10 cellular contexts compared by ENCODE assay signal in the genomic region with DNA sequence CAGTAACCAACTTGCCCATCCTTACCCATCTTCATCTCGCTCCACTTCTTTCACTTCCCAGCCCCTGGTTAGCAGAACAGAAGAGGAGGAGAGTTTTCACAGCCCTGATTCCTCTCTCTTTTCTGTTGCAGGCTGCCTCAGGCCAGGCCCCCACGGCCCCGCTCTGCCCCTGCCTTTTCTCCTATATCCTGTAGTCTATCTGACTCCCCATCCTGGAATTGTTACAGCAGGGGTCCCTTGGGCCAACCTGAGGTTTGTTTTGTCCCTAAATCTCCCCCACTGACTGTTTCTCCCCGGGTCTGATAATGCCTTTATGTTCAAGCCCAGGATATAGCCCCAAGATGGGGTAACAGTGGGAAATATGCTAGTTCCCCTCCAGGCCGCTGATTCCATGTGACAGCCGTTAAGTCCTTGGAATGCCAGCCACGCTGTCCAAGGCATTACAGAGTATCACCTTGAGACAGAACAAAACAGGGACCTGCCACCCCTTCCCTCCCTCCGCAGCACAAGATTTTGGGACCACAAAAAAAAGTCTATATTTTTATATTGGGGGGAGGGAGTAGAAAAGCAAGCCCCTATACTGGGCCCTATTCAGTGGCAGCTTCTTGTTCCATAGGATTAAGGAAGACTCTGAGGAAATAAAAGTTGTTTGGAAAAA. TPM values are rescaled to one million over a fixed set of nuclear protein-coding genes. Genes with fewer than 3 reads are reported as not detected.
A peak's percentile ranks its signal among the peaks of the same experiment; 100 is the strongest.
DNase-seq lines count a peak whose midpoint lies in the region; ATAC-seq, FAIRE-seq and TF ChIP-seq lines count a peak whose summit lies in the region.
"Had no signal": no experiment of that assay in that cellular context is flagged by ENCODE, and none has a peak within 500 bp of the region (broad histone marks: within the 10 kb centered on the region; RNA-seq: fewer than 3 reads in every experiment).

No MANE protein-coding gene starts in this region.

- peak overlapping the region; percentile 93 for H3K27ac Mint-ChIP-seq in activated CD8-positive, alpha-beta memory T cell treated with anti-CD3 and anti-CD28 coated beads, Interleukin-2, amount 10 ng/mL, durations not matched to agents 7 days and 5 days
- peak overlapping the region; percentile 93 for H3K27ac Mint-ChIP-seq in activated naive CD8-positive, alpha-beta T cell treated with anti-CD3 and anti-CD28 coated beads for 36 hours

- peaks cover 22% of the 10 kb centered on the region for H3K36me3 Mint-ChIP-seq in activated CD8-positive, alpha-beta memory T cell treated with anti-CD3 and anti-CD28 coated beads, Interleukin-2, amount 10 ng/mL, durations not matched to agents 7 days and 5 days
- peaks cover 41% of the 10 kb centered on the region for H3K36me3 Mint-ChIP-seq in activated naive CD8-positive, alpha-beta T cell treated with anti-CD3 and anti-CD28 coated beads for 36 hours

- H3K9me3 ChIP-seq in kidney (ENCODE audit: control insufficient read depth in 1 of 2, low read length in 2 of 2) (no peaks in the 10 kb centered on the region), subcutaneous abdominal adipose tissue (ENCODE audit: control insufficient read depth in 5 of 5, low read length in 5 of 5) (no peaks in the 10 kb centered on the region), testis (no peaks in the 10 kb centered on the region)

- H3K4me1 ChIP-seq in kidney (ENCODE audit: control insufficient read depth in 1 of 2, insufficient read depth in 1 of 2, low read depth in 1 of 2, low read length in 2 of 2), result peaks cover 14 to 26% of the 10 kb centered on the region in 2 donors
- peaks cover 5 to 56% (median 43%) of the 10 kb centered on the region in 5 donors for H3K4me1 ChIP-seq in subcutaneous abdominal adipose tissue (ENCODE audit: control insufficient read depth in 5 of 5, insufficient read depth in 5 of 5, low read length in 5 of 5)
- peaks cover 42% of the 10 kb centered on the region for H3K4me1 ChIP-seq in testis

- no peak for FAIRE-seq in kidney (lab: Jason Lieb, UNC)

- TF ChIP-seq CTCF in kidney (IDR thresholded peaks at IDR 0.05; ENCODE audit: borderline replicate concordance, extremely low read depth, insufficient read depth) (no peak), testis (IDR thresholded peaks at IDR 0.05) (no peak)

- no peaks in the 10 kb centered on the region for H3K27me3 Mint-ChIP-seq in activated CD8-positive, alpha-beta memory T cell treated with anti-CD3 and anti-CD28 coated beads, Interleukin-2, amount 10 ng/mL, durations not matched to agents 7 days and 5 days
- H3K27me3 Mint-ChIP-seq in activated naive CD8-positive, alpha-beta T cell treated with anti-CD3 and anti-CD28 coated beads for 36 hours, result no peaks in the 10 kb centered on the region

- peak overlapping the region; percentile 64 to 78 for H3K9ac ChIP-seq in kidney (ENCODE audit: low read length in 2 of 2)
- H3K9ac ChIP-seq in subcutaneous abdominal adipose tissue (ENCODE audit: low read length in 5 of 5), result peak overlapping the region; percentile 86 to 97 (median 93)

- CTCF ChIA-PET in activated CD8-positive, alpha-beta memory T cell treated with anti-CD3 and anti-CD28 coated beads, Interleukin-2, amount 10 ng/mL, durations not matched to agents 7 days and 5 days (lab: Charles Lee), result interaction anchor here (1.3 to 5.9 kb wide), 2 partner anchors 19 to 53 kb away, joined by 3 to 45 read pairs; a partner anchor contains a TSS

- WGBS in testis, 2 donors, result 77 to 84% methylated on average over 8 of the region's 8 CpGs

- H3K27ac ChIP-seq in kidney (ENCODE audit: low read depth in 2 of 2, low read length in 2 of 2) (no peak overlapping the region), subcutaneous abdominal adipose tissue (ENCODE audit: low read depth, low read length) (peak overlapping the region; percentile 90), testis (peak overlapping the region in 1 of 2 donors; percentile 94)

- ATAC-seq in activated CD8-positive, alpha-beta memory T cell treated with anti-CD3 and anti-CD28 coated beads, Interleukin-2, amount 10 ng/mL, durations not matched to agents 7 days and 5 days, result no peak

- peak overlapping the region; percentile 78 to 80 for H3K4me3 ChIP-seq in kidney (ENCODE audit: low read length in 2 of 2)
- H3K4me3 ChIP-seq in subcutaneous abdominal adipose tissue (ENCODE audit: low read depth in 1 of 5, low read length in 5 of 5), result peak overlapping the region; percentile 89 to 99 (median 96)
- H3K4me3 ChIP-seq in testis, result no peak overlapping the region

- no peak for TF ChIP-seq POLR2A in testis (IDR thresholded peaks at IDR 0.05)

- peak overlapping the region; percentile 99 for H3K4me3 Mint-ChIP-seq in activated CD8-positive, alpha-beta memory T cell treated with anti-CD3 and anti-CD28 coated beads, Interleukin-2, amount 10 ng/mL, durations not matched to agents 7 days and 5 days
- peak overlapping the region; percentile 97 for H3K4me3 Mint-ChIP-seq in activated naive CD8-positive, alpha-beta T cell treated with anti-CD3 and anti-CD28 coated beads for 36 hours

- peaks cover 0 to 20% of the 10 kb centered on the region in 2 donors for H3K36me3 ChIP-seq in kidney (ENCODE audit: control insufficient read depth in 1 of 2, insufficient read depth in 2 of 2, low read length in 2 of 2)
- H3K36me3 ChIP-seq in subcutaneous abdominal adipose tissue (ENCODE audit: control insufficient read depth in 5 of 5, insufficient read depth in 5 of 5, low read length in 5 of 5), result peaks cover 11 to 34% (median 29%) of the 10 kb centered on the region in 5 donors
- H3K36me3 ChIP-seq in testis (ENCODE audit: low read depth, missing control alignments), result no peaks in the 10 kb centered on the region

- no peaks in the 10 kb centered on the region for H3K9me3 Mint-ChIP-seq in activated CD8-positive, alpha-beta memory T cell treated with anti-CD3 and anti-CD28 coated beads, Interleukin-2, amount 10 ng/mL, durations not matched to agents 7 days and 5 days (ENCODE audit: low read depth)
- H3K9me3 Mint-ChIP-seq in activated naive CD8-positive, alpha-beta T cell treated with anti-CD3 and anti-CD28 coated beads for 36 hours, result no peaks in the 10 kb centered on the region

- H3K4me1 Mint-ChIP-seq in activated CD8-positive, alpha-beta memory T cell treated with anti-CD3 and anti-CD28 coated beads, Interleukin-2, amount 10 ng/mL, durations not matched to agents 7 days and 5 days, result peaks cover 62% of the 10 kb centered on the region
- H3K4me1 Mint-ChIP-seq in activated naive CD8-positive, alpha-beta T cell treated with anti-CD3 and anti-CD28 coated beads for 36 hours, result peaks cover 56% of the 10 kb centered on the region

- H3K27me3 ChIP-seq in subcutaneous abdominal adipose tissue (ENCODE audit: control insufficient read depth in 5 of 5, insufficient read depth in 4 of 5, low read length in 5 of 5) (no peaks in the 10 kb centered on the region), testis (no peaks in the 10 kb centered on the region)

- intact Hi-C loops in kidney (cut with DNase I), result no loop called here
- intact Hi-C loops in testis (cut with DNase I; ENCODE audit: low total_unique reads), result no loop called here

- no peak for DNase-seq in activated CD8-positive, alpha-beta memory T cell treated with anti-CD3 and anti-CD28 coated beads, Interleukin-2, amount 10 ng/mL, durations not matched to agents 7 days and 5 days
- no peak for DNase-seq in activated CD8-positive, alpha-beta memory T cell treated with anti-CD3 and anti-CD28 coated beads for 24 hours
- DNase-seq in activated naive CD8-positive, alpha-beta T cell treated with anti-CD3 and anti-CD28 coated beads for 36 hours, result no peak
- no peak for DNase-seq in kidney
- no peak for DNase-seq in testis
- DNase-seq in activated CD4-positive, CD25-positive, alpha-beta regulatory T cell (lab: John Stamatoyannopoulos, UW), result no peak
- no peak for DNase-seq in NCI-H748 (lab: John Stamatoyannopoulos, UW; ENCODE audit: unreplicated experiment)
- DNase-seq: H7, NCI-H510A treated with DMSO at 0.1 percent for 48 hours had no signal

RNA-seq across cellular contexts. Expression of a gene that starts 1.4 kb away (rescaled TPM):
- total RNA-seq in activated CD8-positive, alpha-beta memory T cell treated with anti-CD3 and anti-CD28 coated beads, Interleukin-2, amount 10 ng/mL, durations not matched to agents 7 days and 5 days, result 100 to 1,000 TPM; 248 to 318 TPM
- total RNA-seq in activated naive CD8-positive, alpha-beta T cell treated with anti-CD3 and anti-CD28 coated beads for 36 hours, result 100 to 1,000 TPM; 282 to 290 TPM
- total RNA-seq in kidney (260 TPM), testis (100 to 1,000 TPM; 220 to 262 TPM)
- polyA plus RNA-seq in kidney (ENCODE audit: insufficient read depth, low read depth, low replicate concordance) (718 TPM), testis (ENCODE audit: insufficient read depth, low read depth, low replicate concordance) (297 TPM)

RNA-seq across cellular contexts. Expression of a gene that starts 8.3 kb away (rescaled TPM):
- under 1 TPM; 0.75 to 0.79 TPM for total RNA-seq in activated CD8-positive, alpha-beta memory T cell treated with anti-CD3 and anti-CD28 coated beads, Interleukin-2, amount 10 ng/mL, durations not matched to agents 7 days and 5 days
- under 1 TPM; 0.62 to 0.76 TPM for total RNA-seq in activated naive CD8-positive, alpha-beta T cell treated with anti-CD3 and anti-CD28 coated beads for 36 hours
- 75.2 TPM for total RNA-seq in kidney
- polyA plus RNA-seq in kidney (ENCODE audit: insufficient read depth, low read depth, low replicate concordance), result 32.1 TPM
- total RNA-seq in testis, result 10 to 100 TPM; 29.2 to 50.7 TPM
- 35.9 TPM for polyA plus RNA-seq in testis (ENCODE audit: insufficient read depth, low read depth, low replicate concordance)

RNA-seq across cellular contexts. Expression of a gene that starts 16.5 kb away (rescaled TPM):
- total RNA-seq in activated CD8-positive, alpha-beta memory T cell treated with anti-CD3 and anti-CD28 coated beads, Interleukin-2, amount 10 ng/mL, durations not matched to agents 7 days and 5 days, result 1 to 10 TPM; 8.0 to 8.8 TPM
- 10 to 100 TPM; 12.6 to 12.8 TPM for total RNA-seq in activated naive CD8-positive, alpha-beta T cell treated with anti-CD3 and anti-CD28 coated beads for 36 hours
- total RNA-seq in kidney (18.7 TPM), testis (10 to 100 TPM in 1 of 2 donors, 1 to 10 TPM in 1; 5.3 to 13.4 TPM)
- polyA plus RNA-seq in kidney (ENCODE audit: insufficient read depth, low read depth, low replicate concordance) (538 TPM), testis (ENCODE audit: insufficient read depth, low read depth, low replicate concordance) (11.5 TPM)

RNA-seq across cellular contexts. Expression of a gene that starts 18.6 kb away (rescaled TPM):
- 10 to 100 TPM; 13.8 to 15.1 TPM for total RNA-seq in activated CD8-positive, alpha-beta memory T cell treated with anti-CD3 and anti-CD28 coated beads, Interleukin-2, amount 10 ng/mL, durations not matched to agents 7 days and 5 days
- total RNA-seq in activated naive CD8-positive, alpha-beta T cell treated with anti-CD3 and anti-CD28 coated beads for 36 hours, result 10 to 100 TPM; 14.8 to 15.2 TPM
- total RNA-seq in kidney (36.5 TPM), testis (100 to 1,000 TPM; 227 to 294 TPM)
- polyA plus RNA-seq in kidney (ENCODE audit: insufficient read depth, low read depth, low replicate concordance) (33.4 TPM), testis (ENCODE audit: insufficient read depth, low read depth, low replicate concordance) (784 TPM)

RNA-seq across cellular contexts. Expression of a gene that starts 37.3 kb away (rescaled TPM):
- 10 to 100 TPM; 68.7 to 86.6 TPM for total RNA-seq in activated CD8-positive, alpha-beta memory T cell treated with anti-CD3 and anti-CD28 coated beads, Interleukin-2, amount 10 ng/mL, durations not matched to agents 7 days and 5 days
- 10 to 100 TPM; 50.6 to 54.3 TPM for total RNA-seq in activated naive CD8-positive, alpha-beta T cell treated with anti-CD3 and anti-CD28 coated beads for 36 hours
- total RNA-seq in kidney, result 74.8 TPM
- polyA plus RNA-seq in kidney (ENCODE audit: insufficient read depth, low read depth, low replicate concordance), result 50.5 TPM
- total RNA-seq in testis, result 10 to 100 TPM; 64.8 to 73.9 TPM
- polyA plus RNA-seq in testis (ENCODE audit: insufficient read depth, low read depth, low replicate concordance), result 81.9 TPM

Comparison
In these comparisons a context has a peak if more than half of its experiments do, and no peak if none do; other contexts are left out.
1. H3K4me3 ChIP-seq: peak in kidney (2 of 2) and subcutaneous abdominal adipose tissue (5 of 5); none in testis (0 of 2).
2. RNA of a gene that starts 8.3 kb away (total RNA-seq): 75.2 TPM in kidney (single experiment) and 29.2 to 50.7 TPM in testis; 0.75 to 0.79 TPM in activated CD8-positive, alpha-beta memory T cell treated with anti-CD3 and anti-CD28 coated beads, Interleukin-2, amount 10 ng/mL, durations not matched to agents 7 days and 5 days and 0.62 to 0.76 TPM in activated naive CD8-positive, alpha-beta T cell treated with anti-CD3 and anti-CD28 coated beads for 36 hours; every median in the first group is over 10 times any median in the second.